ENCODE assay signal across 12 cellular contexts in genomic region chr13:34587586-34587985, GRCh38.
"Had no signal": no experiment of that assay in that cellular context is flagged by ENCODE, and none has a peak within 500 bp of the region (broad histone marks: within the 10 kb centered on the region; RNA-seq: fewer than 3 reads in every experiment).

No MANE protein-coding gene starts in this region.

- H3K9me3 ChIP-seq: breast epithelium, esophagus squamous epithelium, heart left ventricle, psoas muscle, thoracic aorta had no signal

- H3K27me3 ChIP-seq: breast epithelium, esophagus squamous epithelium, heart left ventricle had no signal

- DNase-seq: activated CD4-positive, alpha-beta T cell treated with anti-CD3 and anti-CD28 coated beads, Interleukin-2, amount 10 ng/mL, durations not matched to agents 24 days and 14 days; activated effector memory CD4-positive, alpha-beta T cell treated with Interleukin-2 at 50 U/mL for 16 hours; activated T-cell treated with anti-CD3 and anti-CD28 coated beads, Interleukin-2, amount 50 U/mL, for 1 hour; esophagus squamous epithelium; foreskin melanocyte; heart left ventricle; psoas muscle; stimulated activated CD4-positive, alpha-beta T cell treated with anti-CD3 and anti-CD28 coated beads, Interleukin-4, amount 100 ng/mL, for 1 hour; stimulated activated CD8-positive, alpha-beta memory T cell treated with anti-CD3 and anti-CD28 coated beads, Interleukin-4, amount 100 ng/mL, for 48 hours; T-helper 17 cell had no signal

- H3K36me3 ChIP-seq: breast epithelium, esophagus squamous epithelium, heart left ventricle, thoracic aorta had no signal

- H3K4me1 ChIP-seq: breast epithelium, psoas muscle had no signal

- H3K27ac ChIP-seq: breast epithelium, esophagus squamous epithelium, heart left ventricle, psoas muscle, thoracic aorta had no signal

- H3K4me3 ChIP-seq: breast epithelium, esophagus squamous epithelium, heart left ventricle, psoas muscle, thoracic aorta had no signal
